Comparison of ENCODE assay signal across 25 cellular contexts in genomic region chr10:109412353-109412752, GRCh38.
"Had no signal": no experiment of that assay in that cellular context is flagged by ENCODE, and none has a peak within 500 bp of the region (broad histone marks: within the 10 kb centered on the region; RNA-seq: fewer than 3 reads in every experiment).

No MANE protein-coding gene starts in this region.

- H3K27ac ChIP-seq: HL-60, KMS-11, RWPE1 had no signal

- H3K27me3 Mint-ChIP-seq: IgD-negative memory B cell had no signal

- ATAC-seq: K562, Panc1, PC-3 had no signal

- H3K4me3 ChIP-seq: K562 had no signal

- H3K27ac Mint-ChIP-seq: IgD-negative memory B cell had no signal

- H3K36me3 Mint-ChIP-seq: IgD-negative memory B cell had no signal

- H3K9me3 ChIP-seq: SK-N-SH had no signal

- H3K4me1 Mint-ChIP-seq: IgD-negative memory B cell had no signal

- H3K4me3 Mint-ChIP-seq: IgD-negative memory B cell had no signal

- H3K4me2 ChIP-seq: KMS-11, SK-N-SH had no signal

- H3K9ac ChIP-seq: KMS-11, SK-N-SH had no signal

- DNase-seq: Kasumi-1, MV-4-11, NCI-H1048, NCI-H1105, NCI-H1436, NCI-H187, NCI-H2029, NCI-H2081 treated with DMSO at 0.1 percent for 48 hours, NCI-H2171, NCI-H226, NCI-H446, NCI-H510A, NCI-H524 treated with DMSO at 0.1 percent for 48 hours, NCI-H69, NCI-H774, PC-3, SHP77, SK-N-SH, SW 1271 had no signal
